In the genomic region with DNA sequence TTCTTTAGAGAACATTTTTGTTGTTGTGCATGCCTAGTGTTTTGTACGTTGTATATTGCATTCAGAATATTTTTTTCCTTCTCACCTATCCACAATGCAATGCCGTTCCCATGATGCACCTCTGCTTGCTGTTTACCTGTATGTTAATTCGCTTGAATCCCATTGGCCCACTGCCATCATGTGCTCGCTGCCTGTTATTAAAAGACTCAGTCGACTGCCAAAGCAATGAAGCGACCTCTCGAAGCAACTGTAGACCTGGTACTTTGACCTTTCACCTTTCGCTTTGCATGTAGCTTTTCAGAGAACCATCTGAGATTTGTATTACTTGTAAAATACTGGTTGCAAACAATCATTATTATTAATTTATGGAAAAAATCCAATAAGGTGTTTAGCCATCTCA, we compare ENCODE assay signal across 19 cellular contexts.
DNase-seq lines count a peak whose midpoint lies in the region; ATAC-seq, FAIRE-seq and TF ChIP-seq lines count a peak whose summit lies in the region.
"Had no signal": no experiment of that assay in that cellular context is flagged by ENCODE, and none has a peak within 500 bp of the region (broad histone marks: within the 10 kb centered on the region; RNA-seq: fewer than 3 reads in every experiment).

No MANE protein-coding gene starts in this region.

- POLR2A ChIA-PET in WTC11 (lab: Charles Lee): no interaction called here
- POLR2A ChIA-PET in HepG2 (lab: Yijun Ruan, JAX): no interaction called here

- H3K36me3 ChIP-seq in HepG2 (replicated peaks in 1 of 2; ENCODE audit: control insufficient read depth in 1 of 2, insufficient read depth in 2 of 2, low read length in 2 of 2): peaks cover 17 to 61% of the 10 kb centered on the region in 2 experiments
- H3K36me3 ChIP-seq: HAP-1 had no signal

- H3K27me3 Mint-ChIP-seq in WTC11 (ENCODE audit: low read depth) (no peaks in the 10 kb centered on the region), chondrocyte (ENCODE audit: low read depth) (no peaks in the 10 kb centered on the region)
- no peaks in the 10 kb centered on the region for H3K27me3 Mint-ChIP-seq in activated T-helper 17 cell treated with anti-CD3 and anti-CD28 coated beads, Interleukin-2, amount 50 U/mL, for 72 hours
- H3K27me3 Mint-ChIP-seq: CD4-positive, alpha-beta memory T cell had no signal

- H4K20me1 ChIP-seq in HepG2 (ENCODE audit: insufficient read depth, low read length): no peaks in the 10 kb centered on the region

- H3K4me1 ChIP-seq in HepG2 (ENCODE audit: insufficient read depth, low read length): no peaks in the 10 kb centered on the region
- H3K4me1 ChIP-seq: BE2C, HAP-1 had no signal

- no peak for TF ChIP-seq RAD21 in HepG2 (CRISPR knock-in tag; IDR thresholded peaks at IDR 0.05)

- H2AFZ ChIP-seq in HepG2 (ENCODE audit: low read length): no peak overlapping the region
- H2AFZ ChIP-seq: GM23338 had no signal

- no peaks in the 10 kb centered on the region for H3K79me2 ChIP-seq in HepG2 (ENCODE audit: insufficient read depth, low read length)

- peaks cover 9% of the 10 kb centered on the region; the same call in 1 of the 2 replicates for H3K4me1 Mint-ChIP-seq in WTC11
- H3K4me1 Mint-ChIP-seq in chondrocyte (ENCODE audit: low read depth): peaks cover 22% of the 10 kb centered on the region
- H3K4me1 Mint-ChIP-seq in activated T-helper 17 cell treated with anti-CD3 and anti-CD28 coated beads, Interleukin-2, amount 50 U/mL, for 72 hours: no peaks in the 10 kb centered on the region

- no peak overlapping the region for H3K27ac ChIP-seq in HepG2 (ENCODE audit: extremely low read length, insufficient read depth, low read length)
- H3K27ac ChIP-seq: C4-2B, HL-60 had no signal

- CTCF ChIA-PET in WTC11 (lab: Charles Lee): no interaction called here
- CTCF ChIA-PET in HepG2 (lab: Yijun Ruan, JAX; ENCODE audit: low intra/inter-chr PET ratio, low total read pairs): no interaction called here

- peaks cover 5% of the 10 kb centered on the region for H3K9me3 Mint-ChIP-seq in WTC11
- H3K9me3 Mint-ChIP-seq in chondrocyte (ENCODE audit: low read depth): no peaks in the 10 kb centered on the region
- no peaks in the 10 kb centered on the region for H3K9me3 Mint-ChIP-seq in activated T-helper 17 cell treated with anti-CD3 and anti-CD28 coated beads, Interleukin-2, amount 50 U/mL, for 72 hours
- H3K9me3 Mint-ChIP-seq: CD4-positive, alpha-beta memory T cell; GM23338 had no signal

- no peaks in the 10 kb centered on the region for H3K27me3 ChIP-seq in HepG2 (ENCODE audit: control insufficient read depth in 1 of 2, insufficient read depth in 2 of 2, low read length in 2 of 2)
- H3K27me3 ChIP-seq: BE2C had no signal

- H3K9ac ChIP-seq in HepG2 (ENCODE audit: insufficient read depth, low read depth, low read length): no peak overlapping the region

- H3K9me3 ChIP-seq in HepG2 (ENCODE audit: low read length): no peaks in the 10 kb centered on the region
- H3K9me3 ChIP-seq: BE2C, HAP-1 had no signal

- H3K4me3 Mint-ChIP-seq in WTC11 (no peak overlapping the region), chondrocyte (ENCODE audit: unreplicated experiment) (no peak overlapping the region)
- H3K4me3 Mint-ChIP-seq in activated T-helper 17 cell treated with anti-CD3 and anti-CD28 coated beads, Interleukin-2, amount 50 U/mL, for 72 hours: no peak overlapping the region
- H3K4me3 Mint-ChIP-seq: CD4-positive, alpha-beta memory T cell; GM23338 had no signal

- H3K4me3 ChIP-seq in HepG2 (replicated peaks in 1 of 3; ENCODE audit: insufficient read depth in 1 of 3, low read depth in 2 of 3, low read length in 3 of 3): no peak overlapping the region
- H3K4me3 ChIP-seq: GM23338, HAP-1 had no signal

- peak; percentile 20 for FAIRE-seq in H54 (lab: Jason Lieb, UNC)
- no peak for FAIRE-seq in HepG2 (lab: Jason Lieb, UNC)
- FAIRE-seq: GM12892 had no signal

- DNase-seq in H54 (ENCODE audit: insufficient read length, low spot score) (no peak), WTC11 (ENCODE audit: low spot score) (no peak), chondrocyte (ENCODE audit: low spot score) (no peak), HepG2 (ENCODE audit: low spot score) (no peak), NCI-H1436 treated with DMSO at 0.1 percent for 48 hours (lab: John Stamatoyannopoulos, UW) (no peak), islet precursor cell (no peak)
- DNase-seq: BE2C; CD4-positive, alpha-beta memory T cell; COR-L47; DND-41; GDM1; IMR-90 had no signal

- no peak overlapping the region for H3K4me2 ChIP-seq in HepG2 (ENCODE audit: low read depth, low read length)
- H3K4me2 ChIP-seq: GM23338 had no signal

- ATAC-seq in WTC11 (no peak), HepG2 (no peak), HG03196 (IDR thresholded peaks at IDR 0.05; ENCODE audit: unreplicated experiment) (no peak)
- ATAC-seq in activated T-helper 17 cell treated with anti-CD3 and anti-CD28 coated beads, Interleukin-2, amount 50 U/mL, for 72 hours (replicated peaks): no peak
- ATAC-seq: GM23338 had no signal

- H3K27ac Mint-ChIP-seq in WTC11 (no peak overlapping the region), chondrocyte (ENCODE audit: unreplicated experiment) (peak overlapping the region; percentile 10)
- H3K27ac Mint-ChIP-seq in activated T-helper 17 cell treated with anti-CD3 and anti-CD28 coated beads, Interleukin-2, amount 50 U/mL, for 72 hours: no peak overlapping the region
- H3K27ac Mint-ChIP-seq: GM23338 had no signal

- WGBS in HepG2 (ENCODE audit: low lambda C conversion rate): 94% methylated on average over 8 of the region's 8 CpGs

- in situ Hi-C loops in HepG2 (cut with HindIII; ENCODE audit: extremely low pct_ligation_motif_present, low pct_unique_long_range_greater_than_20kb): no loop called here

- BruUV-seq in HepG2 (replicated peaks; lab: Mats Ljungman, UMichigan): no TSS peak

- intact Hi-C loops in HepG2 (cut with micrococcal nuclease; ENCODE audit: unreplicated experiment): no loop called here

- TF ChIP-seq EP300 in HepG2 (IDR thresholded peaks at IDR 0.05; ENCODE audit: low read depth in 2 of 2, low read length in 2 of 2) (no peak), HepG2 (CRISPR knock-in tag; IDR thresholded peaks at IDR 0.05; ENCODE audit: borderline replicate concordance) (no peak)

- TF ChIP-seq CTCF in WTC11 (IDR thresholded peaks at IDR 0.05) (no peak), chondrocyte (IDR thresholded peaks at IDR 0.05) (no peak), HepG2 (CRISPR knock-in tag; IDR thresholded peaks at IDR 0.05) (no peak)

- no peak for TF ChIP-seq POLR2A in H54 (IDR thresholded peaks at IDR 0.05; ENCODE audit: low read depth, low read length)
- no peak for TF ChIP-seq POLR2A in HepG2 (IDR thresholded peaks at IDR 0.05; ENCODE audit: insufficient read depth in 1 of 2, low read depth in 2 of 2, low read length in 2 of 2)

- H3K36me3 Mint-ChIP-seq in WTC11: no peaks in the 10 kb centered on the region
- H3K36me3 Mint-ChIP-seq in chondrocyte (ENCODE audit: low read depth): peaks cover 14% of the 10 kb centered on the region
- H3K36me3 Mint-ChIP-seq in activated T-helper 17 cell treated with anti-CD3 and anti-CD28 coated beads, Interleukin-2, amount 50 U/mL, for 72 hours (ENCODE audit: low read depth): peaks cover 73% of the 10 kb centered on the region

TF ChIP-seq in WTC11, 78 proteins besides CTCF, POLR2A, EP300 and RAD21 (continues in another document):
- no peak for TF ChIP-seq CREB1 (CRISPR knock-in tag; IDR thresholded peaks at IDR 0.05)
- TF ChIP-seq, protein P1, sequence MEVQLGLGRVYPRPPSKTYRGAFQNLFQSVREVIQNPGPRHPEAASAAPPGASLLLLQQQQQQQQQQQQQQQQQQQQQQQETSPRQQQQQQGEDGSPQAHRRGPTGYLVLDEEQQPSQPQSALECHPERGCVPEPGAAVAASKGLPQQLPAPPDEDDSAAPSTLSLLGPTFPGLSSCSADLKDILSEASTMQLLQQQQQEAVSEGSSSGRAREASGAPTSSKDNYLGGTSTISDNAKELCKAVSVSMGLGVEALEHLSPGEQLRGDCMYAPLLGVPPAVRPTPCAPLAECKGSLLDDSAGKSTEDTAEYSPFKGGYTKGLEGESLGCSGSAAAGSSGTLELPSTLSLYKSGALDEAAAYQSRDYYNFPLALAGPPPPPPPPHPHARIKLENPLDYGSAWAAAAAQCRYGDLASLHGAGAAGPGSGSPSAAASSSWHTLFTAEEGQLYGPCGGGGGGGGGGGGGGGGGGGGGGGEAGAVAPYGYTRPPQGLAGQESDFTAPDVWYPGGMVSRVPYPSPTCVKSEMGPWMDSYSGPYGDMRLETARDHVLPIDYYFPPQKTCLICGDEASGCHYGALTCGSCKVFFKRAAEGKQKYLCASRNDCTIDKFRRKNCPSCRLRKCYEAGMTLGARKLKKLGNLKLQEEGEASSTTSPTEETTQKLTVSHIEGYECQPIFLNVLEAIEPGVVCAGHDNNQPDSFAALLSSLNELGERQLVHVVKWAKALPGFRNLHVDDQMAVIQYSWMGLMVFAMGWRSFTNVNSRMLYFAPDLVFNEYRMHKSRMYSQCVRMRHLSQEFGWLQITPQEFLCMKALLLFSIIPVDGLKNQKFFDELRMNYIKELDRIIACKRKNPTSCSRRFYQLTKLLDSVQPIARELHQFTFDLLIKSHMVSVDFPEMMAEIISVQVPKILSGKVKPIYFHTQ (CRISPR knock-in tag; IDR thresholded peaks at IDR 0.05): no peak

TF ChIP-seq in HepG2, 621 proteins besides CTCF, POLR2A, EP300 and RAD21:
- peak; percentile 74 for TF ChIP-seq RBM22 (optimal IDR thresholded peaks at IDR 0.05; ENCODE audit: low read length)
- TF ChIP-seq NR2F6 (IDR thresholded peaks at IDR 0.05): 0 out of 2 replicates have a peak, but pooled peaks have one; percentile 12
- no peak for TF ChIP-seq NR2F6 (CRISPR knock-in tag; IDR thresholded peaks at IDR 0.05)
- TF ChIP-seq ZNF879 (CRISPR knock-in tag; IDR thresholded peaks at IDR 0.05): no peak
- no peak for TF ChIP-seq PBX3 (CRISPR knock-in tag; IDR thresholded peaks at IDR 0.05; ENCODE audit: borderline replicate concordance)
